In the genomic region with DNA sequence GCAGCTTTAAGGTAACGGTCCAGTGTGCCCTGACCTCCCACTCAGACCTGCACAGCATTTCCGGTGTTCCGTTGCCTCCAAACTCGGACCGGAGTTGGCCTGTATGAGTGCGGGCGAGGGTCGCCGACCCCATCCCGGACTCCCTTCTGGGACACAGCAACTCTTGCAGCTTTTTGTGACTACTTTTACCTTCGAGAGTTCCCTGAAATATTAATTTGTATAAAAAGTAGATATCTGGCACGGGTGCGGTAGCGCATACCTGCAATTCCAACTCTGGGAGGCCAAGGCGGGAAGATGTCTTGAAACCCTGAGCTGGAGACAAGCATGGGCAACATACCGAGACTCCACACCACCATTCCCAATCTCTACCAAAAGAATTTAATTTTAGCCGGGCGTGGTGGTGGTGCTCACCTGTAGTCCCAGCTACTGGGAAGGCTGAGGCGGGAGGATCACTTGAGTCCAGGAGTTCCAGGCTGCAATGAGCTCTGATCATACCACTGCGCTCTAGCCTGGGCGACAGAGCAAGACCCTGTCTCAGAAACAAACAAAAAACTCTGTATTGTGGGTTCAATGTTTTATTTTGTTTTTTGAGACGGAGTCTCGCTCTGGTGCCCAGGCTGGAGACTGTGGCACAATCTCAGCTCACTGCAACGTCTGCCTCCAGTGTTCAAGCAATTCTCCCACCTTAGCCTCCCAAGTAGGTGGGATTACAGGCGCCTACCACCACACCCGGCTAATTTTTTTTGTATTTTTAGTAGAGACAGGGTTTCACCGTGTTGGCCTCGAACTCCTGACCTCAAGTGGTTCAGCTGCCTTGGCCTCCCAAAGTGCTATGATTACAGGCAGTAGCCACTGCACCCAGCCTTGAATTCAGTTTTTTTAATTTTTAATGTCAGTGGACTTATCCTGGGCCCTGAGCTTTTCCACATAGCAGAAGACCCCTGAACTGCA, we compare ENCODE assay signal across 10 cellular contexts. TPM values are rescaled to one million over a fixed set of nuclear protein-coding genes. Genes with fewer than 3 reads are reported as not detected.
DNase-seq lines count a peak whose midpoint lies in the region; ATAC-seq and TF ChIP-seq lines count a peak whose summit lies in the region.
"Had no signal": no experiment of that assay in that cellular context is flagged by ENCODE, and none has a peak within 500 bp of the region (broad histone marks: within the 10 kb centered on the region; RNA-seq: fewer than 3 reads in every experiment).

No MANE protein-coding gene starts in this region.

- no peak for DNase-seq in CD4-positive, CD25-positive, alpha-beta regulatory T cell
- DNase-seq in OCI-LY7 (ENCODE audit: low spot score) (no peak), endodermal cell (no peak), erythroblast (lab: John Stamatoyannopoulos, UW) (no peak), GM19240 (ENCODE audit: insufficient read length, low spot score) (no peak), GM20000 (ENCODE audit: low spot score) (no peak), MG63 (no peak)

- no peak for TF ChIP-seq POLR2A in erythroblast (IDR thresholded peaks at IDR 0.05; ENCODE audit: low read length)

- peaks cover 0 to 2% (median 0%) of the 10 kb centered on the region in 7 donors for H3K9me3 Mint-ChIP-seq in CD4-positive, CD25-positive, alpha-beta regulatory T cell
- H3K9me3 Mint-ChIP-seq in endodermal cell = no peaks in the 10 kb centered on the region
- H3K9me3 Mint-ChIP-seq: activated naive CD4-positive, alpha-beta T cell treated with anti-CD3 and anti-CD28 coated beads, Interleukin-2, amount 50 U/mL, for 72 hours had no signal

- H3K27ac Mint-ChIP-seq in CD4-positive, CD25-positive, alpha-beta regulatory T cell = peak overlapping the region in 2 of 3 donors; percentile 43 to 97
- peak overlapping the region; percentile 44 for H3K27ac Mint-ChIP-seq in endodermal cell

- intact Hi-C loops in OCI-LY7 (cut with micrococcal nuclease; ENCODE audit: unreplicated experiment) = loop anchor here (2.0 kb wide), 1 partner anchor 237 kb away; no protein-coding TSS in a partner anchor

- 95 to 96% methylated on average over 22 to 28 of the region's 28 CpGs for WGBS in endodermal cell (ENCODE audit: insufficient coverage in 1 of 2, insufficient read length in 1 of 2), 2 experiments

- peaks cover 17% of the 10 kb centered on the region for H3K36me3 ChIP-seq in CD4-positive, CD25-positive, alpha-beta regulatory T cell (ENCODE audit: control insufficient read depth, insufficient read depth, low read length)
- H3K36me3 ChIP-seq in OCI-LY7 (ENCODE audit: insufficient read depth, low read length) = peaks cover 47% of the 10 kb centered on the region
- peaks cover 43% of the 10 kb centered on the region for H3K36me3 ChIP-seq in endodermal cell (ENCODE audit: control insufficient read depth, insufficient read depth, low read length)
- peaks cover 26% of the 10 kb centered on the region for H3K36me3 ChIP-seq in neutrophil
- H3K36me3 ChIP-seq in MG63 = peaks cover 34% of the 10 kb centered on the region

- CTCF ChIA-PET in OCI-LY7 (lab: Charles Lee; ENCODE audit: unreplicated experiment) = interaction anchor here (0.6 to 0.7 kb wide), 2 partner anchors 40 to 149 kb away, joined by 3 read pairs; no protein-coding TSS in a partner anchor

- H3K27ac ChIP-seq in CD4-positive, CD25-positive, alpha-beta regulatory T cell (ENCODE audit: insufficient read depth, low read length, poor library complexity, severe bottlenecking) = peak overlapping the region; percentile 90
- H3K27ac ChIP-seq in OCI-LY7 (ENCODE audit: low read depth, low read length, poor library complexity, severe bottlenecking) (peak overlapping the region; percentile 84), endodermal cell (ENCODE audit: low read depth, low read length) (no peak overlapping the region), neutrophil (peak overlapping the region; percentile 98)

- H3K27me3 ChIP-seq in CD4-positive, CD25-positive, alpha-beta regulatory T cell (ENCODE audit: control insufficient read depth, insufficient read depth, low read length) = no peaks in the 10 kb centered on the region
- H3K27me3 ChIP-seq in endodermal cell (ENCODE audit: control insufficient read depth, insufficient read depth, low read length, poor library complexity, severe bottlenecking) (no peaks in the 10 kb centered on the region), neutrophil (no peaks in the 10 kb centered on the region), MG63 (no peaks in the 10 kb centered on the region)

- H3K4me2 ChIP-seq in OCI-LY7 (ENCODE audit: low read length) = peak overlapping the region; percentile 56

- peaks cover 39% of the 10 kb centered on the region for H3K4me1 ChIP-seq in CD4-positive, CD25-positive, alpha-beta regulatory T cell (ENCODE audit: control insufficient read depth, insufficient read depth, low read length, poor library complexity, severe bottlenecking)
- H3K4me1 ChIP-seq in OCI-LY7 (ENCODE audit: insufficient read depth, low read length, poor library complexity, severe bottlenecking) (peaks cover 34% of the 10 kb centered on the region), endodermal cell (ENCODE audit: control insufficient read depth, insufficient read depth, low read length) (peaks cover 9% of the 10 kb centered on the region), neutrophil (ENCODE audit: control insufficient read depth in 1 of 2, insufficient read depth in 1 of 2, low read depth in 1 of 2, low read length in 1 of 2) (peaks cover 18 to 25% of the 10 kb centered on the region in 2 experiments)

- no peak overlapping the region for H3K4me3 ChIP-seq in CD4-positive, CD25-positive, alpha-beta regulatory T cell (ENCODE audit: low read depth, low read length)
- H3K4me3 ChIP-seq in OCI-LY7 (ENCODE audit: low read depth, low read length, poor library complexity, severe bottlenecking) (peak overlapping the region; percentile 90), endodermal cell (ENCODE audit: low read length) (no peak overlapping the region), neutrophil (ENCODE audit: low read depth in 1 of 2, low read length in 1 of 2) (peak overlapping the region; percentile 81 to 88), MG63 (no peak overlapping the region)

- POLR2A ChIA-PET in OCI-LY7 (lab: Charles Lee) = interaction anchor here (0.6 to 1.5 kb wide), 8 partner anchors 8 to 1998 kb away, joined by 3 to 7 read pairs (median 6); a partner anchor contains a TSS

- peaks cover 6% of the 10 kb centered on the region for H3K27me3 Mint-ChIP-seq in CD4-positive, CD25-positive, alpha-beta regulatory T cell
- H3K27me3 Mint-ChIP-seq in endodermal cell (ENCODE audit: insufficient read depth) = no peaks in the 10 kb centered on the region

- H3K4me3 Mint-ChIP-seq in CD4-positive, CD25-positive, alpha-beta regulatory T cell = peak overlapping the region in 2 of 4 donors; percentile 81 to 95
- no peak overlapping the region for H3K4me3 Mint-ChIP-seq in endodermal cell

- no TSS peak for BruUV-seq in OCI-LY7 (replicated peaks; lab: Mats Ljungman, UMichigan)

- no peak overlapping the region for H3K9ac ChIP-seq in endodermal cell (ENCODE audit: extremely low read depth, low read length, poor library complexity, severe bottlenecking)

- no peak overlapping the region; the same call in 1 of the 2 replicates for H2AFZ ChIP-seq in OCI-LY7 (ENCODE audit: low read length)

- no peak for TF ChIP-seq CTCF in OCI-LY7 (conservative IDR thresholded peaks at IDR 0.05; ENCODE audit: low read length)
- TF ChIP-seq CTCF in endodermal cell (conservative IDR thresholded peaks at IDR 0.05) = no peak
- no peak for TF ChIP-seq CTCF in neutrophil (IDR thresholded peaks at IDR 0.05)
- TF ChIP-seq CTCF in GM20000 (IDR thresholded peaks at IDR 0.05; ENCODE audit: extremely low read depth, missing control alignments) = no peak

- H3K9me3 ChIP-seq in CD4-positive, CD25-positive, alpha-beta regulatory T cell (ENCODE audit: control insufficient read depth in 2 of 2, low read length in 2 of 2) = no peaks in the 10 kb centered on the region
- H3K9me3 ChIP-seq in OCI-LY7 (ENCODE audit: low read length) = no peaks in the 10 kb centered on the region
- H3K9me3 ChIP-seq in endodermal cell (ENCODE audit: control insufficient read depth, low read length) = no peaks in the 10 kb centered on the region
- H3K9me3 ChIP-seq in neutrophil = no peaks in the 10 kb centered on the region
- H3K9me3 ChIP-seq in MG63 = no peaks in the 10 kb centered on the region

- ATAC-seq in CD4-positive, CD25-positive, alpha-beta regulatory T cell (ENCODE audit: low read depth in 2 of 2) = no peak

- H3K79me2 ChIP-seq in OCI-LY7 (ENCODE audit: insufficient read depth, low read depth, low read length) = peaks cover 21% of the 10 kb centered on the region; the same call in 1 of the 2 replicates

- H4K20me1 ChIP-seq in OCI-LY7 (ENCODE audit: insufficient read depth, low read length) = no peaks in the 10 kb centered on the region

- no peaks in the 10 kb centered on the region for H3K9me2 ChIP-seq in OCI-LY7 (ENCODE audit: insufficient read depth, low read length)

- peaks cover 0 to 36% (median 23%) of the 10 kb centered on the region in 4 donors for H3K4me1 Mint-ChIP-seq in CD4-positive, CD25-positive, alpha-beta regulatory T cell
- peaks cover 27% of the 10 kb centered on the region for H3K4me1 Mint-ChIP-seq in endodermal cell

- H3K36me3 Mint-ChIP-seq in CD4-positive, CD25-positive, alpha-beta regulatory T cell = peaks cover 23% of the 10 kb centered on the region
- H3K36me3 Mint-ChIP-seq in endodermal cell (ENCODE audit: low read depth) = peaks cover 29% of the 10 kb centered on the region

RNA-seq across cellular contexts. Expression of a gene that starts 1.1 kb away (rescaled TPM):
- 52.8 TPM for total RNA-seq in CD4-positive, CD25-positive, alpha-beta regulatory T cell
- 10 to 100 TPM; 42.3 to 72.2 (median 49.4) TPM for polyA plus RNA-seq in CD4-positive, CD25-positive, alpha-beta regulatory T cell
- total RNA-seq in OCI-LY7 (2014; rRNA removed; shearing (Covaris generic)) = 127 and 137 TPM in 2 replicates
- total RNA-seq in OCI-LY7 (2022) = 86.9 and 90.6 TPM in 2 replicates
- 10 to 100 TPM; 43.8 to 65.6 TPM for total RNA-seq in endodermal cell
- polyA plus RNA-seq in endodermal cell (2013, experiment 1 of 2) = 46.4 TPM
- polyA plus RNA-seq in endodermal cell (2013, experiment 2 of 2) = 47.1 TPM
- total RNA-seq in MG63 (2014; rRNA removed; shearing (Covaris generic); ENCODE audit: low replicate concordance) = 12.9 and 25.1 TPM in 2 replicates

RNA-seq across cellular contexts. Expression of a gene that starts 7.8 kb away (rescaled TPM):
- 73.1 TPM for total RNA-seq in CD4-positive, CD25-positive, alpha-beta regulatory T cell
- 10 to 100 TPM; 10.2 to 15.9 (median 13.5) TPM for polyA plus RNA-seq in CD4-positive, CD25-positive, alpha-beta regulatory T cell
- total RNA-seq in OCI-LY7 (2014; rRNA removed; shearing (Covaris generic)) = 37.9 and 44.2 TPM in 2 replicates
- total RNA-seq in OCI-LY7 (2022) (54.1 and 65.6 TPM in 2 replicates), endodermal cell (10 to 100 TPM; 32.9 to 48.0 TPM)
- polyA plus RNA-seq in endodermal cell (2013, experiment 1 of 2) = 37.6 TPM
- 34.8 TPM for polyA plus RNA-seq in endodermal cell (2013, experiment 2 of 2)
- total RNA-seq in MG63 (2014; rRNA removed; shearing (Covaris generic); ENCODE audit: low replicate concordance) = 46.1 and 57.3 TPM in 2 replicates

RNA-seq across cellular contexts. Expression of a gene that starts 8.9 kb away (rescaled TPM):
- total RNA-seq in CD4-positive, CD25-positive, alpha-beta regulatory T cell = 4.0 TPM
- 1 to 10 TPM; 2.2 to 5.4 (median 4.0) TPM for polyA plus RNA-seq in CD4-positive, CD25-positive, alpha-beta regulatory T cell
- total RNA-seq in OCI-LY7 (2014; rRNA removed; shearing (Covaris generic)) = 4.1 and 10.9 TPM in 2 replicates
- total RNA-seq in OCI-LY7 (2022) = 10.8 and 11.9 TPM in 2 replicates
- 1 to 10 TPM; 1.9 to 2.3 TPM for total RNA-seq in endodermal cell
- polyA plus RNA-seq in endodermal cell (2013, experiment 1 of 2) = 2.0 TPM
- 2.4 TPM for polyA plus RNA-seq in endodermal cell (2013, experiment 2 of 2)
- 5.1 and 6.8 TPM in 2 replicates for total RNA-seq in MG63 (2014; rRNA removed; shearing (Covaris generic); ENCODE audit: low replicate concordance)

RNA-seq across cellular contexts. Expression of a gene that starts 26.6 kb away (rescaled TPM):
- 3.7 TPM for total RNA-seq in CD4-positive, CD25-positive, alpha-beta regulatory T cell
- under 1 TPM in 2 of 4 donors, not detected in 2; 0.32 TPM for polyA plus RNA-seq in CD4-positive, CD25-positive, alpha-beta regulatory T cell
- 0.54 and 1.6 TPM in 2 replicates for total RNA-seq in OCI-LY7 (2014; rRNA removed; shearing (Covaris generic))
- total RNA-seq in OCI-LY7 (2022) (2.4 and 3.7 TPM in 2 replicates), endodermal cell (1 to 10 TPM; 1.3 to 1.5 TPM)
- polyA plus RNA-seq in endodermal cell (2013, experiment 1 of 2) = 1.4 TPM
- 0.83 TPM for polyA plus RNA-seq in endodermal cell (2013, experiment 2 of 2)
- 0.56 TPM in 1 of 2 replicates, not detected in the other for total RNA-seq in MG63 (2014; rRNA removed; shearing (Covaris generic); ENCODE audit: low replicate concordance)
- total RNA-seq: RPMI7951 had no signal

RNA-seq across cellular contexts. Expression of a gene that starts 41.6 kb away (rescaled TPM):
- 113 TPM for total RNA-seq in CD4-positive, CD25-positive, alpha-beta regulatory T cell
- polyA plus RNA-seq in CD4-positive, CD25-positive, alpha-beta regulatory T cell = 10 to 100 TPM; 22.2 to 35.8 (median 33.4) TPM
- total RNA-seq in OCI-LY7 (2014; rRNA removed; shearing (Covaris generic)) = 38.5 and 41.4 TPM in 2 replicates
- 75.4 and 76.6 TPM in 2 replicates for total RNA-seq in OCI-LY7 (2022)
- total RNA-seq in endodermal cell = 10 to 100 TPM; 30.9 to 35.2 TPM
- polyA plus RNA-seq in endodermal cell (2013, experiment 1 of 2) = 23.5 TPM
- 25.1 TPM for polyA plus RNA-seq in endodermal cell (2013, experiment 2 of 2)
- total RNA-seq in MG63 (2014; rRNA removed; shearing (Covaris generic); ENCODE audit: low replicate concordance) = 5.7 and 27.7 TPM in 2 replicates

Comparison
In these comparisons a context has a peak if more than half of its experiments do, and no peak if none do; other contexts are left out.
1. H3K4me3 ChIP-seq: peak in OCI-LY7 (single experiment) and neutrophil (2 of 2); none in CD4-positive, CD25-positive, alpha-beta regulatory T cell (single experiment), endodermal cell (single experiment) and MG63 (single experiment).